In genomic region chr2:28300489-28300888, GRCh38 we compare ENCODE assay signal across 16 cellular contexts.
A peak's percentile ranks its signal among the peaks of the same experiment; 100 is the strongest.
DNase-seq lines count a peak whose midpoint lies in the region; ATAC-seq and TF ChIP-seq lines count a peak whose summit lies in the region.
"Had no signal": no experiment of that assay in that cellular context is flagged by ENCODE, and none has a peak within 500 bp of the region (broad histone marks: within the 10 kb centered on the region; RNA-seq: fewer than 3 reads in every experiment).

No MANE protein-coding gene starts in this region.

- H3K27ac Mint-ChIP-seq in CD4-positive, alpha-beta T cell, result no peak overlapping the region
- no peak overlapping the region for H3K27ac Mint-ChIP-seq in Calu3 (ENCODE audit: unreplicated experiment)

- no peaks in the 10 kb centered on the region for H3K4me1 Mint-ChIP-seq in CD4-positive, alpha-beta T cell (ENCODE audit: low read depth)
- peaks cover 6% of the 10 kb centered on the region for H3K4me1 Mint-ChIP-seq in Calu3 (ENCODE audit: low read depth, unreplicated experiment)

- H3K4me3 ChIP-seq in astrocyte of the spinal cord (ENCODE audit: low read depth, low read length) (no peak overlapping the region), fibroblast of villous mesenchyme (ENCODE audit: low read depth, low read length) (peak overlapping the region; percentile 30), skin epidermis (no peak overlapping the region)
- H3K4me3 ChIP-seq: mucosa of descending colon had no signal

- H3K27ac ChIP-seq in skin epidermis, result peak overlapping the region in 12 of 21 experiments; percentile 16 to 70 (median 52)
- H3K27ac ChIP-seq in CD4-positive, alpha-beta T cell (ENCODE audit: low read depth, low read length), result no peak overlapping the region

- TF ChIP-seq CTCF in astrocyte of the spinal cord (IDR thresholded peaks at IDR 0.05; ENCODE audit: low read depth, low read length), result no peak
- no peak for TF ChIP-seq CTCF in fibroblast of villous mesenchyme (IDR thresholded peaks at IDR 0.05; ENCODE audit: insufficient read depth, low read depth, low read length)
- TF ChIP-seq CTCF in CD4-positive, alpha-beta T cell (IDR thresholded peaks at IDR 0.05), result no peak
- TF ChIP-seq CTCF in Calu3 (IDR thresholded peaks at IDR 0.05; ENCODE audit: unreplicated experiment), result no peak

- H3K36me3 Mint-ChIP-seq in CD4-positive, alpha-beta T cell (ENCODE audit: low read depth), result peaks cover 64% of the 10 kb centered on the region
- no peaks in the 10 kb centered on the region for H3K36me3 Mint-ChIP-seq in Calu3 (ENCODE audit: insufficient read depth, unreplicated experiment)

- intact Hi-C loops in CD4-positive, alpha-beta T cell (cut with DNase I, micrococcal nuclease), result no loop called here
- intact Hi-C loops in Calu3 (cut with micrococcal nuclease; ENCODE audit: unreplicated experiment), result no loop called here

- H3K27me3 ChIP-seq in CD4-positive, alpha-beta T cell (ENCODE audit: control insufficient read depth, insufficient read depth, low read length), result no peaks in the 10 kb centered on the region

- CTCF ChIA-PET in CD4-positive, alpha-beta T cell (lab: Charles Lee), result no interaction called here
- CTCF ChIA-PET in Calu3 (lab: Charles Lee), result no interaction called here

- no peaks in the 10 kb centered on the region for H3K27me3 Mint-ChIP-seq in CD4-positive, alpha-beta T cell
- H3K27me3 Mint-ChIP-seq in Calu3 (ENCODE audit: unreplicated experiment), result no peaks in the 10 kb centered on the region

- in situ Hi-C loops in astrocyte of the spinal cord (cut with HindIII; ENCODE audit: low sequenced_read_pairs), result no loop called here

- no TSS peak for BruUV-seq in Calu3 (replicated peaks; lab: Mats Ljungman, UMichigan)

- peaks cover 5% of the 10 kb centered on the region for H3K9me3 ChIP-seq in CD4-positive, alpha-beta T cell (ENCODE audit: control insufficient read depth, low read length)

- peaks cover 2% of the 10 kb centered on the region for H3K9me3 Mint-ChIP-seq in CD4-positive, alpha-beta T cell
- no peaks in the 10 kb centered on the region for H3K9me3 Mint-ChIP-seq in Calu3 (ENCODE audit: low read depth, unreplicated experiment)

- DNase-seq in EH (ENCODE audit: low read depth), result peak; percentile 72
- DNase-seq in astrocyte of the spinal cord (ENCODE audit: low read depth, low spot score), result peak; percentile 72
- peak; percentile 97 for DNase-seq in fibroblast of villous mesenchyme (ENCODE audit: low read depth)
- no peak for DNase-seq in CD4-positive, alpha-beta T cell
- DNase-seq in effector CD8-positive, alpha-beta T cell (lab: John Stamatoyannopoulos, UW), result no peak
- DNase-seq in Calu3, result no peak
- no peak for DNase-seq in amygdala (lab: John Stamatoyannopoulos, UW)
- DNase-seq: activated gamma-delta T cell; effector CD4-positive, alpha-beta T cell; glutamatergic neuron; mucosa of descending colon; NCI-H2107; NCI-H774; posterior cingulate gyrus; stimulated activated CD4-positive, alpha-beta T cell treated with anti-CD3 and anti-CD28 coated beads, Interleukin-15, amount 100 ng/mL, for 24 hours had no signal

- no peak overlapping the region for H3K4me3 Mint-ChIP-seq in CD4-positive, alpha-beta T cell
- H3K4me3 Mint-ChIP-seq in Calu3 (ENCODE audit: low read depth, unreplicated experiment), result no peak overlapping the region

- POLR2A ChIA-PET in CD4-positive, alpha-beta T cell (lab: Charles Lee), result no interaction called here

- ATAC-seq in CD4-positive, alpha-beta T cell (ENCODE audit: poor library complexity), result no peak

Comparison
In these comparisons a context has a peak if more than half of its experiments do, and no peak if none do; other contexts are left out.
1. DNase-seq: peak in EH (single experiment), astrocyte of the spinal cord (single experiment) and fibroblast of villous mesenchyme (single experiment); none in CD4-positive, alpha-beta T cell (0 of 10), effector CD8-positive, alpha-beta T cell (single experiment), Calu3 (single experiment) and amygdala (0 of 56).